Comparison of ENCODE assay signal across 17 cellular contexts in genomic region chr21:31553926-31554325, GRCh38.
DNase-seq lines count a peak whose midpoint lies in the region; ATAC-seq and TF ChIP-seq lines count a peak whose summit lies in the region.
"Had no signal": no experiment of that assay in that cellular context is flagged by ENCODE, and none has a peak within 500 bp of the region (broad histone marks: within the 10 kb centered on the region; RNA-seq: fewer than 3 reads in every experiment).

No MANE protein-coding gene starts in this region.

- H3K9me3 ChIP-seq in HUES6 (ENCODE audit: control insufficient read depth, insufficient read depth, low read depth, low read length) = no peaks in the 10 kb centered on the region
- H3K9me3 ChIP-seq: colonic mucosa, left ventricle myocardium inferior, uterus had no signal

- POLR2A ChIA-PET in MCF 10A (lab: Yijun Ruan, JAX) = no interaction called here

- peaks cover 13% of the 10 kb centered on the region for H3K4me1 ChIP-seq in ACC112 (ENCODE audit: control insufficient read depth, insufficient read depth, low read length, unreplicated experiment)
- H3K4me1 ChIP-seq in HUES6 (ENCODE audit: control insufficient read depth, insufficient read depth, low read length) = peaks cover 45% of the 10 kb centered on the region
- H3K4me1 ChIP-seq: colonic mucosa had no signal

- TF ChIP-seq CTCF in nephron progenitor cell (IDR thresholded peaks at IDR 0.05) (no peak), MCF 10A (IDR thresholded peaks at IDR 0.05; ENCODE audit: unreplicated experiment) (no peak)

- H3K9ac ChIP-seq in HUES6 (ENCODE audit: low read length) = peak overlapping the region; percentile 44

- DNase-seq in caudate nucleus (lab: John Stamatoyannopoulos, UW) (peak in 1 of 61 donors; percentile 24), nephron progenitor cell (no peak), MCF 10A (ENCODE audit: unreplicated experiment) (no peak), NCI-H1092 treated with DMSO at 0.1 percent for 48 hours (lab: John Stamatoyannopoulos, UW) (no peak), cortex of kidney (lab: John Stamatoyannopoulos, UW) (no peak)
- DNase-seq: activated CD4-positive, CD25-positive, alpha-beta regulatory T cell; colonic mucosa; Karpas-422; left ventricle myocardium inferior; NCI-H1417; NCI-H524; uterus had no signal

- H3K27me3 Mint-ChIP-seq in nephron progenitor cell (ENCODE audit: low read depth, poor library complexity) (no peaks in the 10 kb centered on the region), MCF 10A (ENCODE audit: insufficient read depth, unreplicated experiment) (no peaks in the 10 kb centered on the region)

- peak overlapping the region; percentile 98 for H3K27ac Mint-ChIP-seq in nephron progenitor cell
- H3K27ac Mint-ChIP-seq in MCF 10A (ENCODE audit: low read depth, unreplicated experiment) = no peak overlapping the region
- H3K27ac Mint-ChIP-seq: activated naive CD4-positive, alpha-beta T cell treated with anti-CD3 and anti-CD28 coated beads for 36 hours had no signal

- H3K4me1 Mint-ChIP-seq in nephron progenitor cell (peaks cover 57% of the 10 kb centered on the region), MCF 10A (ENCODE audit: insufficient read depth, unreplicated experiment) (no peaks in the 10 kb centered on the region)

- H3K27me3 ChIP-seq in ACC112 (ENCODE audit: insufficient read depth, low read length) = peaks cover 16% of the 10 kb centered on the region; the same call in 1 of the 2 replicates
- H3K27me3 ChIP-seq in HUES6 (ENCODE audit: control insufficient read depth, insufficient read depth, low read length) = peaks cover 14% of the 10 kb centered on the region; the same call in 1 of the 2 replicates

- H3K27ac ChIP-seq in ACC112 (ENCODE audit: low read depth, low read length) (no peak overlapping the region), HUES6 (ENCODE audit: low read depth, low read length) (peak overlapping the region; percentile 91; the same call in 1 of the 2 replicates), caudate nucleus (ENCODE audit: low read depth, low read length) (peak overlapping the region; percentile 11)
- H3K27ac ChIP-seq: colonic mucosa, left ventricle myocardium inferior, uterus had no signal

- peaks cover 15% of the 10 kb centered on the region for H3K9me3 Mint-ChIP-seq in nephron progenitor cell
- no peaks in the 10 kb centered on the region for H3K9me3 Mint-ChIP-seq in MCF 10A (ENCODE audit: unreplicated experiment)
- H3K9me3 Mint-ChIP-seq: activated CD4-positive, alpha-beta memory T cell treated with anti-CD3 and anti-CD28 coated beads, Interleukin-2, amount 10 ng/mL, durations not matched to agents 7 days and 5 days; activated naive CD4-positive, alpha-beta T cell treated with anti-CD3 and anti-CD28 coated beads for 36 hours had no signal

- intact Hi-C loops in MCF 10A (cut with micrococcal nuclease) = no loop called here

- H3K79me2 ChIP-seq in ACC112 (ENCODE audit: control insufficient read depth, insufficient read depth, low read length, unreplicated experiment) = no peaks in the 10 kb centered on the region

- H3K36me3 Mint-ChIP-seq in nephron progenitor cell (ENCODE audit: low read depth) (peaks cover 34% of the 10 kb centered on the region), MCF 10A (ENCODE audit: insufficient read depth, unreplicated experiment) (no peaks in the 10 kb centered on the region)

- H3K36me3 ChIP-seq in ACC112 (ENCODE audit: insufficient read depth, low read length) (no peaks in the 10 kb centered on the region), HUES6 (ENCODE audit: control insufficient read depth, insufficient read depth, low read length) (no peaks in the 10 kb centered on the region)
- H3K36me3 ChIP-seq: colonic mucosa, left ventricle myocardium inferior, uterus had no signal

- H3K4me3 Mint-ChIP-seq in nephron progenitor cell (peak overlapping the region; percentile 87), MCF 10A (ENCODE audit: unreplicated experiment) (no peak overlapping the region)
- H3K4me3 Mint-ChIP-seq: activated CD4-positive, alpha-beta memory T cell treated with anti-CD3 and anti-CD28 coated beads, Interleukin-2, amount 10 ng/mL, durations not matched to agents 7 days and 5 days; activated naive CD4-positive, alpha-beta T cell treated with anti-CD3 and anti-CD28 coated beads for 36 hours had no signal

- CTCF ChIA-PET in MCF 10A (lab: Yijun Ruan, JAX) = interaction anchor here (0.7 to 1.4 kb wide), 2 partner anchors 20 to 27 kb away, joined by 3 read pairs; no protein-coding TSS in a partner anchor

- BruUV-seq in MCF 10A (replicated peaks; lab: Mats Ljungman, UMichigan) = no TSS peak

- ATAC-seq in HG03460 (IDR thresholded peaks at IDR 0.05; ENCODE audit: unreplicated experiment) = no peak

- H3K4me3 ChIP-seq in ACC112 (ENCODE audit: low read depth, low read length) = no peak overlapping the region
- H3K4me3 ChIP-seq in HUES6 (ENCODE audit: low read depth, low read length) = peak overlapping the region; percentile 11; the same call in 1 of the 2 replicates
- H3K4me3 ChIP-seq: colonic mucosa, left ventricle myocardium inferior, uterus had no signal

- peak overlapping the region; percentile 63 for H2AFZ ChIP-seq in ACC112 (ENCODE audit: low read length, unreplicated experiment)
